Comparison of ENCODE assay signal across 14 cellular contexts in genomic region chr3:175477651-175478224, GRCh38.
A peak's percentile ranks its signal among the peaks of the same experiment; 100 is the strongest.
DNase-seq lines count a peak whose midpoint lies in the region; ATAC-seq and TF ChIP-seq lines count a peak whose summit lies in the region.
"Had no signal": no experiment of that assay in that cellular context is flagged by ENCODE, and none has a peak within 500 bp of the region (broad histone marks: within the 10 kb centered on the region; RNA-seq: fewer than 3 reads in every experiment).

No MANE protein-coding gene starts in this region.

- H3K27me3 Mint-ChIP-seq in nephron progenitor cell (ENCODE audit: low read depth, poor library complexity): no peaks in the 10 kb centered on the region
- H3K27me3 Mint-ChIP-seq in activated CD8-positive, alpha-beta T cell treated with anti-CD3 and anti-CD28 coated beads for 36 hours: no peaks in the 10 kb centered on the region
- H3K27me3 Mint-ChIP-seq: CD8-positive, alpha-beta memory T cell had no signal

- no peak for TF ChIP-seq POLR2A in body of pancreas (IDR thresholded peaks at IDR 0.05)

- TF ChIP-seq CTCF in nephron progenitor cell (IDR thresholded peaks at IDR 0.05) (no peak), body of pancreas (IDR thresholded peaks at IDR 0.05) (no peak)
- TF ChIP-seq CTCF in activated CD8-positive, alpha-beta T cell treated with anti-CD3 and anti-CD28 coated beads for 36 hours (IDR thresholded peaks at IDR 0.05): no peak

- no peak overlapping the region for H3K4me3 Mint-ChIP-seq in nephron progenitor cell
- H3K4me3 Mint-ChIP-seq in activated CD8-positive, alpha-beta T cell treated with anti-CD3 and anti-CD28 coated beads for 36 hours: no peak overlapping the region
- H3K4me3 Mint-ChIP-seq: activated naive CD4-positive, alpha-beta T cell treated with anti-CD3 and anti-CD28 coated beads for 36 hours; CD8-positive, alpha-beta memory T cell had no signal

- peak overlapping the region; percentile 26 for H3K27ac Mint-ChIP-seq in nephron progenitor cell
- no peak overlapping the region for H3K27ac Mint-ChIP-seq in activated CD8-positive, alpha-beta T cell treated with anti-CD3 and anti-CD28 coated beads for 36 hours
- H3K27ac Mint-ChIP-seq: activated naive CD4-positive, alpha-beta T cell treated with anti-CD3 and anti-CD28 coated beads for 36 hours; CD8-positive, alpha-beta memory T cell had no signal

- H3K9me3 Mint-ChIP-seq in nephron progenitor cell: no peaks in the 10 kb centered on the region
- H3K9me3 Mint-ChIP-seq in activated CD8-positive, alpha-beta T cell treated with anti-CD3 and anti-CD28 coated beads for 36 hours: no peaks in the 10 kb centered on the region
- H3K9me3 Mint-ChIP-seq: activated naive CD4-positive, alpha-beta T cell treated with anti-CD3 and anti-CD28 coated beads for 36 hours had no signal

- peak; percentile 97 for ATAC-seq in GM18858 (IDR thresholded peaks at IDR 0.05; ENCODE audit: unreplicated experiment)
- peak; percentile 99 for ATAC-seq in GM21786 (IDR thresholded peaks at IDR 0.05; ENCODE audit: unreplicated experiment)
- peak; percentile 92 for ATAC-seq in HG03280 (IDR thresholded peaks at IDR 0.05; ENCODE audit: unreplicated experiment)
- no peak for ATAC-seq in body of pancreas
- no peak for ATAC-seq in activated CD8-positive, alpha-beta T cell treated with anti-CD3 and anti-CD28 coated beads for 36 hours
- ATAC-seq: left colon had no signal

- H3K27ac ChIP-seq in body of pancreas: no peak overlapping the region
- H3K27ac ChIP-seq: stomach had no signal

- H3K9me3 ChIP-seq in body of pancreas: no peaks in the 10 kb centered on the region
- H3K9me3 ChIP-seq: stomach had no signal

- DNase-seq in nephron progenitor cell (no peak), dermis blood vessel endothelial cell (no peak), body of pancreas (no peak), glomerular visceral epithelial cell (ENCODE audit: extremely low spot score) (no peak)
- DNase-seq in activated CD8-positive, alpha-beta T cell treated with anti-CD3 and anti-CD28 coated beads for 36 hours: no peak
- DNase-seq: activated CD4-positive, alpha-beta T cell treated with anti-CD3 and anti-CD28 coated beads for 48 hours; activated naive CD4-positive, alpha-beta T cell treated with anti-CD3 and anti-CD28 coated beads for 36 hours; CD8-positive, alpha-beta memory T cell; left colon; occipital lobe; stomach had no signal

- intact Hi-C loops in body of pancreas (cut with DNase I): no loop called here
- intact Hi-C loops in activated CD8-positive, alpha-beta T cell treated with anti-CD3 and anti-CD28 coated beads for 36 hours (cut with micrococcal nuclease): no loop called here

- H3K36me3 ChIP-seq in body of pancreas (replicated peaks in 1 of 2; ENCODE audit: insufficient read depth in 1 of 2, low read depth in 2 of 2): no peaks in the 10 kb centered on the region
- H3K36me3 ChIP-seq: stomach had no signal

- no peak overlapping the region for H3K4me3 ChIP-seq in body of pancreas
- H3K4me3 ChIP-seq: stomach had no signal

- H3K36me3 Mint-ChIP-seq in nephron progenitor cell (ENCODE audit: low read depth): no peaks in the 10 kb centered on the region
- no peaks in the 10 kb centered on the region for H3K36me3 Mint-ChIP-seq in activated CD8-positive, alpha-beta T cell treated with anti-CD3 and anti-CD28 coated beads for 36 hours (ENCODE audit: low read depth)
- H3K36me3 Mint-ChIP-seq: CD8-positive, alpha-beta memory T cell had no signal

- CTCF ChIA-PET in activated CD8-positive, alpha-beta T cell treated with anti-CD3 and anti-CD28 coated beads for 36 hours (lab: Charles Lee): no interaction called here

- 77 to 89% methylated on average over 2 of the region's 2 CpGs for WGBS in body of pancreas, 2 donors

- POLR2A ChIA-PET in activated CD8-positive, alpha-beta T cell treated with anti-CD3 and anti-CD28 coated beads for 36 hours (lab: Charles Lee): no interaction called here

- no peaks in the 10 kb centered on the region for H3K27me3 ChIP-seq in body of pancreas
- H3K27me3 ChIP-seq: stomach had no signal

- H3K4me1 ChIP-seq in body of pancreas: no peaks in the 10 kb centered on the region
- H3K4me1 ChIP-seq: stomach had no signal

- no peaks in the 10 kb centered on the region for H3K4me1 Mint-ChIP-seq in nephron progenitor cell
- no peaks in the 10 kb centered on the region for H3K4me1 Mint-ChIP-seq in activated CD8-positive, alpha-beta T cell treated with anti-CD3 and anti-CD28 coated beads for 36 hours (ENCODE audit: low read depth)
- H3K4me1 Mint-ChIP-seq: CD8-positive, alpha-beta memory T cell had no signal

Comparison
In these comparisons a context has a peak if more than half of its experiments do, and no peak if none do; other contexts are left out.
1. ATAC-seq: peak in GM18858 (single experiment), GM21786 (single experiment) and HG03280 (single experiment); none in body of pancreas (single experiment) and activated CD8-positive, alpha-beta T cell treated with anti-CD3 and anti-CD28 coated beads for 36 hours (single experiment).